ENCODE assay signal across 24 cellular contexts in genomic region chr11:82930229-82930628, GRCh38. TPM values are rescaled to one million over a fixed set of nuclear protein-coding genes. Genes with fewer than 3 reads are reported as not detected.
DNase-seq lines count a peak whose midpoint lies in the region; ATAC-seq, FAIRE-seq and TF ChIP-seq lines count a peak whose summit lies in the region.
"Had no signal": no experiment of that assay in that cellular context is flagged by ENCODE, and none has a peak within 500 bp of the region (broad histone marks: within the 10 kb centered on the region; RNA-seq: fewer than 3 reads in every experiment).

No MANE protein-coding gene starts in this region.

- TF ChIP-seq POLR2A in GM12878 (IDR thresholded peaks at IDR 0.05; ENCODE audit: low read depth, low read length) (no peak), gastrocnemius medialis (IDR thresholded peaks at IDR 0.05) (no peak)

- no peak for TF ChIP-seq CTCF in GM12878 (IDR thresholded peaks at IDR 0.05 in 2 of 3, conservative IDR thresholded peaks at IDR 0.05 in 1 of 3; ENCODE audit: control insufficient read depth in 2 of 3, extremely low read depth in 1 of 3, insufficient read depth in 1 of 3, low read depth in 3 of 3, low read length in 3 of 3)
- no peak for TF ChIP-seq CTCF in gastrocnemius medialis (IDR thresholded peaks at IDR 0.05 in 4 of 5, conservative IDR thresholded peaks at IDR 0.05 in 1 of 5)

- H3K4me1 Mint-ChIP-seq in stimulated activated naive CD8-positive, alpha-beta T cell treated with anti-CD3 and anti-CD28 coated beads, Interleukin-15, amount 100 ng/mL, for 72 hours = peaks cover 26% of the 10 kb centered on the region
- H3K4me1 Mint-ChIP-seq: H9, nephron progenitor cell had no signal

- no peak for FAIRE-seq in GM12878 (lab: Jason Lieb, UNC)
- FAIRE-seq: HepG2 had no signal

- peak overlapping the region; percentile 8 for H3K9ac ChIP-seq in GM12878 (ENCODE audit: control insufficient read depth, insufficient read depth, low read length)

- intact Hi-C loops in GM12878 (cut with micrococcal nuclease; ENCODE audit: unreplicated experiment) (no loop called here), gastrocnemius medialis (cut with DNase I; ENCODE audit: low total_unique reads) (loop anchor here (5.0 kb wide), 1 partner anchor 142 kb away; the partner anchor contains the start of gene RAB30)

- H3K4me1 ChIP-seq in GM12878 (ENCODE audit: control insufficient read depth, insufficient read depth, low read length) (peaks cover 15% of the 10 kb centered on the region), gastrocnemius medialis (no peaks in the 10 kb centered on the region)
- H3K4me1 ChIP-seq: psoas muscle, thyroid gland had no signal

- H3K36me3 ChIP-seq in GM12878 (ENCODE audit: control insufficient read depth in 2 of 2, insufficient read depth in 2 of 2, low read length in 1 of 2) (peaks cover 2% of the 10 kb centered on the region in 2 experiments; a peak in 2 of 4 replicates), gastrocnemius medialis (no peaks in the 10 kb centered on the region)
- H3K36me3 ChIP-seq: thyroid gland had no signal

- no peaks in the 10 kb centered on the region for H3K27me3 ChIP-seq in GM12878 (replicated peaks in 1 of 2; ENCODE audit: control insufficient read depth in 2 of 2, insufficient read depth in 2 of 2, low read length in 1 of 2)
- H3K27me3 ChIP-seq in gastrocnemius medialis = no peaks in the 10 kb centered on the region
- H3K27me3 ChIP-seq: thyroid gland had no signal

- RAD21 ChIA-PET in GM12878 (lab: Charles Lee; ENCODE audit: unreplicated experiment) = interaction anchor here (0.6 to 3.4 kb wide), 27 partner anchors 9 to 320 kb away, joined by 3 to 31 read pairs (median 7); partner anchors contain the start of genes DDIAS, PCF11, PRCP and RAB30

- H3K9me3 Mint-ChIP-seq in stimulated activated naive CD8-positive, alpha-beta T cell treated with anti-CD3 and anti-CD28 coated beads, Interleukin-15, amount 100 ng/mL, for 72 hours = no peaks in the 10 kb centered on the region
- H3K9me3 Mint-ChIP-seq: activated CD4-positive, alpha-beta T cell treated with anti-CD3 and anti-CD28 coated beads, Interleukin-2, amount 10 ng/mL, durations not matched to agents 24 days and 14 days; effector memory CD8-positive, alpha-beta T cell; H9; nephron progenitor cell had no signal

- DNase-seq in GM12878 (ENCODE audit: low read depth, low spot score) = no peak
- DNase-seq in gastrocnemius medialis = no peak
- no peak for DNase-seq in caudate nucleus (lab: John Stamatoyannopoulos, UW)
- DNase-seq in stimulated activated naive CD8-positive, alpha-beta T cell treated with anti-CD3 and anti-CD28 coated beads, Interleukin-15, amount 100 ng/mL, for 72 hours = no peak
- DNase-seq: activated CD4-positive, alpha-beta T cell treated with anti-CD3 and anti-CD28 coated beads, Interleukin-2, amount 10 ng/mL, durations not matched to agents 24 days and 14 days; aorta; COR-L47; effector memory CD8-positive, alpha-beta T cell; H9; islet precursor cell; NCI-H1092; NCI-H2081 treated with DMSO at 0.1 percent for 48 hours; NCI-H510A treated with DMSO at 0.1 percent for 48 hours; nephron progenitor cell; psoas muscle; thyroid gland had no signal

- H3K27me3 Mint-ChIP-seq in stimulated activated naive CD8-positive, alpha-beta T cell treated with anti-CD3 and anti-CD28 coated beads, Interleukin-15, amount 100 ng/mL, for 72 hours = no peaks in the 10 kb centered on the region
- H3K27me3 Mint-ChIP-seq: activated CD4-positive, alpha-beta T cell treated with anti-CD3 and anti-CD28 coated beads, Interleukin-2, amount 10 ng/mL, durations not matched to agents 24 days and 14 days; effector memory CD8-positive, alpha-beta T cell had no signal

- 30% methylated on average over 3 of the region's 3 CpGs for WGBS in GM12878 (ENCODE audit: insufficient coverage, insufficient replicate concordance, low lambda C conversion rate, missing lambda C conversion rate)

- H3K27ac Mint-ChIP-seq in stimulated activated naive CD8-positive, alpha-beta T cell treated with anti-CD3 and anti-CD28 coated beads, Interleukin-15, amount 100 ng/mL, for 72 hours = no peak overlapping the region
- H3K27ac Mint-ChIP-seq: activated CD4-positive, alpha-beta T cell treated with anti-CD3 and anti-CD28 coated beads, Interleukin-2, amount 10 ng/mL, durations not matched to agents 24 days and 14 days; effector memory CD8-positive, alpha-beta T cell; nephron progenitor cell had no signal

- TF ChIP-seq EP300 in GM12878 (IDR thresholded peaks at IDR 0.05; ENCODE audit: borderline replicate concordance in 1 of 2, control insufficient read depth in 1 of 2, low read depth in 2 of 2, low read length in 2 of 2) = no peak

- no TSS peak for BruUV-seq in GM12878 (replicated peaks; lab: Mats Ljungman, UMichigan)

- H3K79me2 ChIP-seq in GM12878 (ENCODE audit: control insufficient read depth, insufficient read depth, low read length) = no peaks in the 10 kb centered on the region

- in situ Hi-C loops in GM12878 (cut with MboI) (no loop called here), gastrocnemius medialis (cut with MboI; ENCODE audit: low sequenced_read_pairs in 4 of 4) (no loop called here)

- peak; percentile 51 for ATAC-seq in GM18517 (IDR thresholded peaks at IDR 0.05; ENCODE audit: unreplicated experiment)
- ATAC-seq in GM21423 (IDR thresholded peaks at IDR 0.05; ENCODE audit: unreplicated experiment) = peak; percentile 51
- peak; percentile 50 for ATAC-seq in HG03442 (IDR thresholded peaks at IDR 0.05; ENCODE audit: unreplicated experiment)
- peak; percentile 77 for ATAC-seq in GM12878
- ATAC-seq in gastrocnemius medialis = no peak
- no peak for ATAC-seq in GM18909 (IDR thresholded peaks at IDR 0.05; ENCODE audit: poor library complexity, unreplicated experiment)
- no peak for ATAC-seq in stimulated activated naive CD8-positive, alpha-beta T cell treated with anti-CD3 and anti-CD28 coated beads, Interleukin-15, amount 100 ng/mL, for 72 hours
- ATAC-seq: effector memory CD8-positive, alpha-beta T cell; HepG2; Panc1; psoas muscle had no signal

- H3K4me3 ChIP-seq in GM12878 (no peak overlapping the region), gastrocnemius medialis (no peak overlapping the region)
- H3K4me3 ChIP-seq: psoas muscle, SK-N-MC, smooth muscle cell, thyroid gland had no signal

- H2AFZ ChIP-seq in GM12878 (ENCODE audit: control insufficient read depth, low read depth, low read length) = no peak overlapping the region; the same call in 1 of the 2 replicates

- SMC1A ChIA-PET in GM12878 (lab: Charles Lee; ENCODE audit: uncharacterized antibody, unreplicated experiment) = interaction anchor here (0.6 to 6.7 kb wide), 43 partner anchors 9 to 683 kb away, joined by 3 to 85 read pairs (median 5); partner anchors contain the start of genes DDIAS, PCF11, PRCP and RAB30

- POLR2A ChIA-PET in GM12878 (lab: Charles Lee) = interaction anchor here (0.6 to 2.2 kb wide), 16 partner anchors 9 to 263 kb away, joined by 3 to 12 read pairs (median 4); partner anchors contain the start of genes ANKRD42, DDIAS, PCF11 and PRCP

- CTCF ChIA-PET in GM12878 (lab: Yijun Ruan, JAX) = interaction anchor here (0.7 to 3.4 kb wide), 29 partner anchors 9 to 739 kb away, joined by 3 to 14 read pairs (median 4); partner anchors contain the start of genes ANKRD42, DDIAS and PRCP

- H3K4me2 ChIP-seq in GM12878 (ENCODE audit: control insufficient read depth, insufficient read depth) = peak overlapping the region; percentile 75
- H3K4me2 ChIP-seq: smooth muscle cell had no signal

- H3K27ac ChIP-seq in GM12878 (ENCODE audit: control insufficient read depth, insufficient read depth) (peak overlapping the region; percentile 82), gastrocnemius medialis (no peak overlapping the region), caudate nucleus (ENCODE audit: low read depth, low read length) (no peak overlapping the region)
- H3K27ac ChIP-seq: psoas muscle, SK-N-MC, thyroid gland had no signal

- no peaks in the 10 kb centered on the region for H3K9me3 ChIP-seq in GM12878 (replicated peaks; ENCODE audit: control insufficient read depth, insufficient read depth, low read length)
- no peaks in the 10 kb centered on the region for H3K9me3 ChIP-seq in gastrocnemius medialis
- H3K9me3 ChIP-seq: psoas muscle, thyroid gland had no signal

- H3K4me3 Mint-ChIP-seq in stimulated activated naive CD8-positive, alpha-beta T cell treated with anti-CD3 and anti-CD28 coated beads, Interleukin-15, amount 100 ng/mL, for 72 hours = no peak overlapping the region
- H3K4me3 Mint-ChIP-seq: activated CD4-positive, alpha-beta T cell treated with anti-CD3 and anti-CD28 coated beads, Interleukin-2, amount 10 ng/mL, durations not matched to agents 24 days and 14 days; effector memory CD8-positive, alpha-beta T cell; H9; nephron progenitor cell had no signal

- no peak for TF ChIP-seq RAD21 in GM12878 (IDR thresholded peaks at IDR 0.05; ENCODE audit: insufficient read depth, low read depth, low read length)

- no peaks in the 10 kb centered on the region for H4K20me1 ChIP-seq in GM12878 (ENCODE audit: control insufficient read depth, insufficient read depth)

RNA-seq across cellular contexts. Expression of gene DDIAS, which starts 28.7 kb away (rescaled TPM):
- 6.3 and 6.5 TPM in 2 replicates for total RNA-seq in GM12878 (2013; cell fraction: nucleolus; rRNA removed)
- total RNA-seq in GM12878 (2014; rRNA removed) (12.3 and 13.9 TPM in 2 replicates), GM12878 (2014; rRNA removed; fragmentation: Illumina TruSeq; extraction: Trizol) (13.1 and 13.6 TPM in 2 replicates), GM12878 (2021) (10.3 and 14.2 TPM in 2 replicates), gastrocnemius medialis (1 to 10 TPM in 3 of 4 donors, under 1 TPM in 1; 0.67 to 2.1 (median 1.1) TPM)
- 1.8 TPM for polyA plus RNA-seq in GM12878 (2011; ENCODE audit: low read depth)
- polyA plus RNA-seq in GM12878 (2011; rRNA removed) (14.7 and 19.6 TPM in 2 replicates), GM12878 (2014; fragmentation: Illumina TruSeq; extraction: Trizol) (15.4 and 20.6 TPM in 2 replicates), GM12878 (2014; fragmentation: Nextera tagmentation; extraction: Ambion mirVana) (1 to 10 TPM; 6.9 to 7.0 TPM), GM12878 (2014; rRNA removed) (7.2 and 8.8 TPM in 2 replicates), GM12878 (2016; fragmentation: Nextera tagmentation; extraction: Ambion mirVana) (10 to 100 TPM; 22.6 to 27.8 TPM)
- 7.5 and 8.4 TPM in 2 replicates for polyA plus RNA-seq in GM12878 (2011; cell fraction: cytosol; rRNA removed)
- 6.2 and 6.7 TPM in 2 replicates for polyA plus RNA-seq in GM12878 (2011; cell fraction: nucleus; rRNA removed)
- 2.3 and 3.4 TPM in 2 replicates for polyA plus RNA-seq in GM12878 (2012)
- 10.8 and 14.1 TPM in 2 replicates for polyA minus RNA-seq in GM12878 (2011; rRNA and poly(A)+ RNA removed)
- polyA minus RNA-seq in GM12878 (2011; cell fraction: cytosol; rRNA and poly(A)+ RNA removed) = 4.0 and 4.9 TPM in 2 replicates
- 3.4 and 6.8 TPM in 2 replicates for polyA minus RNA-seq in GM12878 (2011; cell fraction: nucleus; rRNA and poly(A)+ RNA removed)

RNA-seq across cellular contexts. Expression of gene PRCP, which starts 30.0 kb away (rescaled TPM):
- total RNA-seq in GM12878 (2013; cell fraction: nucleolus; rRNA removed) = 32.3 and 37.1 TPM in 2 replicates
- 16.1 and 18.3 TPM in 2 replicates for total RNA-seq in GM12878 (2014; rRNA removed)
- total RNA-seq in GM12878 (2014; rRNA removed; fragmentation: Illumina TruSeq; extraction: Trizol) = 19.4 and 20.2 TPM in 2 replicates
- total RNA-seq in GM12878 (2021) = 20.6 and 21.5 TPM in 2 replicates
- polyA plus RNA-seq in GM12878 (2011; ENCODE audit: low read depth) = 16.8 TPM
- 43.6 and 55.5 TPM in 2 replicates for polyA plus RNA-seq in GM12878 (2011; rRNA removed)
- 23.9 and 33.0 TPM in 2 replicates for polyA plus RNA-seq in GM12878 (2011; cell fraction: cytosol; rRNA removed)
- polyA plus RNA-seq in GM12878 (2011; cell fraction: nucleus; rRNA removed) = 12.0 and 17.6 TPM in 2 replicates
- polyA plus RNA-seq in GM12878 (2012) = 18.7 and 20.6 TPM in 2 replicates
- polyA plus RNA-seq in GM12878 (2014; fragmentation: Illumina TruSeq; extraction: Trizol) = 26.9 and 30.4 TPM in 2 replicates
- polyA plus RNA-seq in GM12878 (2014; fragmentation: Nextera tagmentation; extraction: Ambion mirVana) = 10 to 100 TPM; 21.5 to 25.3 TPM
- polyA plus RNA-seq in GM12878 (2014; rRNA removed) = 14.2 and 15.4 TPM in 2 replicates
- 10 to 100 TPM; 14.9 to 15.4 TPM for polyA plus RNA-seq in GM12878 (2016; fragmentation: Nextera tagmentation; extraction: Ambion mirVana)
- polyA minus RNA-seq in GM12878 (2011; rRNA and poly(A)+ RNA removed) = 30.4 and 38.0 TPM in 2 replicates
- 14.4 and 14.9 TPM in 2 replicates for polyA minus RNA-seq in GM12878 (2011; cell fraction: cytosol; rRNA and poly(A)+ RNA removed)
- polyA minus RNA-seq in GM12878 (2011; cell fraction: nucleus; rRNA and poly(A)+ RNA removed) = 8.8 and 12.3 TPM in 2 replicates
- 10 to 100 TPM in 2 of 4 donors, 1 to 10 TPM in 2; 7.1 to 17.8 (median 9.5) TPM for total RNA-seq in gastrocnemius medialis

Comparison
In these comparisons a context has a peak if more than half of its experiments do, and no peak if none do; other contexts are left out.
1. ATAC-seq: peak in GM18517 (single experiment), GM21423 (single experiment), HG03442 (single experiment) and GM12878 (single experiment); none in gastrocnemius medialis (0 of 2), GM18909 (single experiment) and stimulated activated naive CD8-positive, alpha-beta T cell treated with anti-CD3 and anti-CD28 coated beads, Interleukin-15, amount 100 ng/mL, for 72 hours (single experiment).